Comparison of ENCODE assay signal across 26 cellular contexts in genomic region chr19:5005096-5005495, GRCh38.
"Had no signal": no experiment of that assay in that cellular context is flagged by ENCODE, and none has a peak within 500 bp of the region (broad histone marks: within the 10 kb centered on the region; RNA-seq: fewer than 3 reads in every experiment).

No MANE protein-coding gene starts in this region.

- H3K36me3 ChIP-seq: colonic mucosa, gastrocnemius medialis, heart left ventricle, lower lobe of right lung, suprapubic skin had no signal

- H2AFZ ChIP-seq: hepatocyte, parathyroid adenoma had no signal

- ATAC-seq: left lung; stimulated activated naive CD8-positive, alpha-beta T cell treated with anti-CD3 and anti-CD28 coated beads, Interleukin-15, amount 100 ng/mL, for 72 hours had no signal

- H3K4me1 ChIP-seq: parathyroid adenoma had no signal

- H3K36me3 Mint-ChIP-seq: natural killer cell treated with Interleukin-12 subunit alpha and Interleukin-12 subunit beta and Interleukin-15 and Interleukin-18, amount 100 ng/mL, for 72 hours had no signal

- H3K27ac ChIP-seq: colonic mucosa, epithelial cell of prostate, gastrocnemius medialis, heart left ventricle, hepatocyte, left lung, lower lobe of right lung, neutrophil, parathyroid adenoma had no signal

- H3K4me1 Mint-ChIP-seq: neural crest cell had no signal

- FAIRE-seq: kidney, small intestine had no signal

- H3K27me3 ChIP-seq: colonic mucosa, gastrocnemius medialis, heart left ventricle, hepatocyte, left lung, neutrophil, suprapubic skin had no signal

- H3K4me3 Mint-ChIP-seq: central memory CD8-positive, alpha-beta T cell; dendritic cell treated with granulocyte-macrophage colony-stimulating factor and Interleukin-4, amounts not matched to agents 40 ng/mL and 50 ng/mL, for 4 days; endodermal cell; naive B cell; natural killer cell treated with Interleukin-12 subunit alpha and Interleukin-12 subunit beta and Interleukin-15 and Interleukin-18, amount 100 ng/mL, for 72 hours; neural crest cell; stimulated activated naive CD8-positive, alpha-beta T cell treated with anti-CD3 and anti-CD28 coated beads, Interleukin-15, amount 100 ng/mL, for 72 hours; type B pancreatic cell had no signal

- H3K27ac Mint-ChIP-seq: dendritic cell treated with granulocyte-macrophage colony-stimulating factor and Interleukin-4, amounts not matched to agents 40 ng/mL and 50 ng/mL, for 4 days; endodermal cell; natural killer cell treated with Interleukin-12 subunit alpha and Interleukin-12 subunit beta and Interleukin-15 and Interleukin-18, amount 100 ng/mL, for 72 hours; progenitor cell of endocrine pancreas; stimulated activated naive CD8-positive, alpha-beta T cell treated with anti-CD3 and anti-CD28 coated beads, Interleukin-15, amount 100 ng/mL, for 72 hours; type B pancreatic cell had no signal

- DNase-seq: colonic mucosa; effector CD8-positive, alpha-beta T cell; endodermal cell; foreskin fibroblast; heart left ventricle; kidney; lower lobe of right lung; naive B cell; small intestine; stimulated activated CD4-positive, alpha-beta T cell treated with anti-CD3 and anti-CD28 coated beads, Interleukin-15, amount 100 ng/mL, for 24 hours; stimulated activated CD4-positive, alpha-beta T cell treated with anti-CD3 and anti-CD28 coated beads, Interleukin-2, amount 100 ng/mL, for 48 hours; stimulated activated naive CD4-positive, alpha-beta T cell; stimulated activated naive CD8-positive, alpha-beta T cell treated with anti-CD3 and anti-CD28 coated beads, Interleukin-15, amount 100 ng/mL, for 72 hours had no signal

- H3K9me3 Mint-ChIP-seq: central memory CD8-positive, alpha-beta T cell; dendritic cell treated with granulocyte-macrophage colony-stimulating factor and Interleukin-4, amounts not matched to agents 40 ng/mL and 50 ng/mL, for 4 days; natural killer cell treated with Interleukin-12 subunit alpha and Interleukin-12 subunit beta and Interleukin-15 and Interleukin-18, amount 100 ng/mL, for 72 hours; type B pancreatic cell had no signal

- H3K27me3 Mint-ChIP-seq: central memory CD8-positive, alpha-beta T cell; dendritic cell treated with granulocyte-macrophage colony-stimulating factor and Interleukin-4, amounts not matched to agents 40 ng/mL and 50 ng/mL, for 4 days; naive B cell; natural killer cell treated with Interleukin-12 subunit alpha and Interleukin-12 subunit beta and Interleukin-15 and Interleukin-18, amount 100 ng/mL, for 72 hours; progenitor cell of endocrine pancreas; stimulated activated naive CD8-positive, alpha-beta T cell treated with anti-CD3 and anti-CD28 coated beads, Interleukin-15, amount 100 ng/mL, for 72 hours; type B pancreatic cell had no signal

- H3K4me2 ChIP-seq: hepatocyte had no signal

- H3K9me3 ChIP-seq: colonic mucosa, gastrocnemius medialis, left lung, lower lobe of right lung, neutrophil, suprapubic skin had no signal

- H3K9ac ChIP-seq: parathyroid adenoma had no signal

- H3K4me3 ChIP-seq: colonic mucosa, gastrocnemius medialis, heart left ventricle, hepatocyte, left lung, lower lobe of right lung, suprapubic skin had no signal
